In genomic region chr20:54005524-54005923, GRCh38 we compare ENCODE assay signal across 32 cellular contexts.
"Had no signal": no experiment of that assay in that cellular context is flagged by ENCODE, and none has a peak within 500 bp of the region (broad histone marks: within the 10 kb centered on the region; RNA-seq: fewer than 3 reads in every experiment).

No MANE protein-coding gene starts in this region.

- FAIRE-seq: astrocyte, TTC549 had no signal

- H3K27me3 ChIP-seq: adrenal gland, body of pancreas, brain microvascular endothelial cell, breast epithelium had no signal

- H3K9me3 ChIP-seq: adrenal gland had no signal

- ATAC-seq: activated CD8-positive, alpha-beta T cell treated with anti-CD3 and anti-CD28 coated beads for 36 hours; activated T-cell treated with anti-CD3 and anti-CD28 coated beads, Interleukin-2, amount 50 U/mL, for 4 hours; activated T-cell treated with anti-CD3 and anti-CD28 coated beads, Interleukin-2, amount 50 U/mL, for 72 hours; activated T-helper 17 cell treated with anti-CD3 and anti-CD28 coated beads, Interleukin-2, amount 50 U/mL, for 72 hours; body of pancreas had no signal

- H3K27ac ChIP-seq: adrenal gland, body of pancreas, brain microvascular endothelial cell, breast epithelium, VCaP had no signal

- H3K4me1 ChIP-seq: adrenal gland, body of pancreas, breast epithelium had no signal

- H3K4me3 ChIP-seq: adrenal gland, body of pancreas, breast epithelium had no signal

- DNase-seq: activated B cell treated with CpG ODN at 0.5 μM for 24 hours; activated CD4-positive, alpha-beta memory T cell treated with anti-CD3 and anti-CD28 coated beads for 36 hours; activated CD4-positive, alpha-beta T cell treated with anti-CD3 and anti-CD28 coated beads for 4 hours; activated CD4-positive, alpha-beta T cell treated with anti-CD3 and anti-CD28 coated beads, Interleukin-2, amount 10 ng/mL, durations not matched to agents 24 days and 14 days; activated CD4-positive, alpha-beta T cell treated with anti-CD3 and anti-CD28 coated beads, Interleukin-2, amount 50 U/mL, for 1 hour; activated CD4-positive, alpha-beta T cell treated with anti-CD3 and anti-CD28 coated beads, Interleukin-2, amount 50 U/mL, for 4 hours; activated CD4-positive, CD25-positive, alpha-beta regulatory T cell treated with anti-CD3 and anti-CD28 coated beads, Interleukin-2, amount 50 U/mL, for 72 hours; activated CD8-positive, alpha-beta memory T cell treated with anti-CD3 and anti-CD28 coated beads, Interleukin-2, amount 50 U/mL, for 4 hours; activated CD8-positive, alpha-beta T cell treated with anti-CD3 and anti-CD28 coated beads for 36 hours; activated effector memory CD4-positive, alpha-beta T cell treated with anti-CD3 and anti-CD28 coated beads, Interleukin-2, amount 50 U/mL, for 16 hours; activated gamma-delta T cell treated with Interleukin-2 at 50 U/mL for 16 hours; activated naive CD4-positive, alpha-beta T cell; activated naive CD4-positive, alpha-beta T cell treated with anti-CD3 and anti-CD28 coated beads for 36 hours; activated naive CD4-positive, alpha-beta T cell treated with anti-CD3 and anti-CD28 coated beads, Interleukin-2, amount 50 U/mL, for 16 hours; activated naive CD8-positive, alpha-beta T cell treated with anti-CD3 and anti-CD28 coated beads for 36 hours; activated T-cell treated with anti-CD3 and anti-CD28 coated beads for 4 hours; activated T-cell treated with anti-CD3 and anti-CD28 coated beads, Interleukin-2, amount 50 U/mL, for 1 hour; activated T-cell treated with anti-CD3 and anti-CD28 coated beads, Interleukin-2, amount 50 U/mL, for 4 hours; activated T-cell treated with anti-CD3 and anti-CD28 coated beads, Interleukin-2, amount 50 U/mL, for 72 hours; adrenal gland; amniotic stem cell; aorta; body of pancreas; brain microvascular endothelial cell; central memory CD4-positive, alpha-beta T cell; T-helper 2 cell; T-helper 9 cell had no signal

- H3K36me3 ChIP-seq: adrenal gland, brain microvascular endothelial cell, breast epithelium had no signal
